In the genomic region with DNA sequence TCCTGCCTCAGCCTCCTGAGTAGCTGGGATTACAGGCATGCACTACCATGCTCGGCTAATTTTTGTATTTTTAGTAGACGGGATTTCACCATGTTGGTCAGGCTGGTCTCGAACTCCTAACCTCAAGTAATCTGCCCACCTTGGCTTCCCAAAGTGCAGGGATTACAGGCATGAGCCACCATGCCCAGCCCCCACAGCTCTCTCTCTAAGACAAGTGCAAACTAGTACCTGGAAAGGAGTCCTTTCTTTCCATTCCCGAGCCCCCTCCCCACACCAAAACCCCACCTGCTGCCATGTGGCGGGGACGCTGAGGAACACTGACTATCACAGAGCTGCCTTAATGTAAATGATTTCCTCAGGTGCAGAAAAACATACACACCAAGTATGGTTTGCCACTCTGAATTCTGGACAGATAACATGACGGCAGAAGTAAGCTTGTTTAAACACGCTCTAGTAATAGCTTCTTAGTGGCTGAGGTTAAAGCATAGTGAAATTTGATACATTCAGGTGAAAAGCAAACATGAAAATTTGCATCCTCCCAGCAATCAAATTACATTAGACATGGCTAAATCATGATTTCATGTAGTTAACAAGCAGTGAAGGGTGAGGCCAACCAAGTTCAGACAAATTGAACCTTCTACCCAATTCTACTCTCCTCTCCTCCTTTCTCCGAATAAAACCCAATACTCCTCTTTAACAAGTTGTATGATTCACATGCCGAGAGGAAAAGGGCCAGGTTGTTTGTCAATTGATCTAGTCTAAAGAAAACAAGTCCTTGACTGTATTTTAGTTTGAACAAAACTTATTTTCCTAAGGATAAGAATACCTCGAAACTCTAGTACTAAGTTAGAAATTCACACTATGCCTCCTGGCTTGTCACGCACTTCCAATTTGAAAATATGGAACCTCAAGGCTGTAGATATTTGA, we compare ENCODE assay signal across 2 cellular contexts.
TF ChIP-seq lines count a peak whose summit lies in the region.

No MANE protein-coding gene starts in this region.

TF ChIP-seq in A549, 52 proteins besides CTCF, POLR2A, EP300 and RAD21 (continued from another document):
- TF ChIP-seq, protein P1, sequence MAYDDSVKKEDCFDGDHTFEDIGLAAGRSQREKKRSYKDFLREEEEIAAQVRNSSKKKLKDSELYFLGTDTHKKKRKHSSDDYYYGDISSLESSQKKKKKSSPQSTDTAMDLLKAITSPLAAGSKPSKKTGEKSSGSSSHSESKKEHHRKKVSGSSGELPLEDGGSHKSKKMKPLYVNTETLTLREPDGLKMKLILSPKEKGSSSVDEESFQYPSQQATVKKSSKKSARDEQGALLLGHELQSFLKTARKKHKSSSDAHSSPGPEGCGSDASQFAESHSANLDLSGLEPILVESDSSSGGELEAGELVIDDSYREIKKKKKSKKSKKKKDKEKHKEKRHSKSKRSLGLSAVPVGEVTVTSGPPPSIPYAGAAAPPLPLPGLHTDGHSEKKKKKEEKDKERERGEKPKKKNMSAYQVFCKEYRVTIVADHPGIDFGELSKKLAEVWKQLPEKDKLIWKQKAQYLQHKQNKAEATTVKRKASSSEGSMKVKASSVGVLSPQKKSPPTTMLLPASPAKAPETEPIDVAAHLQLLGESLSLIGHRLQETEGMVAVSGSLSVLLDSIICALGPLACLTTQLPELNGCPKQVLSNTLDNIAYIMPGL (CRISPR knock-in tag; IDR thresholded peaks at IDR 0.05; ENCODE audit: borderline replicate concordance): peak; percentile 22; the same call in 1 of the 2 replicates
- TF ChIP-seq ZSCAN20 (CRISPR knock-in tag; IDR thresholded peaks at IDR 0.05) (0 out of 2 replicates have a peak, but pooled peaks have one; percentile 42), HOXB5 (CRISPR knock-in tag; IDR thresholded peaks at IDR 0.05) (peak; percentile 36; the same call in 1 of the 2 replicates), FOSL2 (IDR thresholded peaks at IDR 0.05) (no peak), FOSL2 (CRISPR knock-in tag; IDR thresholded peaks at IDR 0.05) (0 out of 2 replicates have a peak, but pooled peaks have one; percentile 9), MAZ (IDR thresholded peaks at IDR 0.05; ENCODE audit: borderline replicate concordance, low read depth, low read length) (no peak)
- TF ChIP-seq, protein P2, sequence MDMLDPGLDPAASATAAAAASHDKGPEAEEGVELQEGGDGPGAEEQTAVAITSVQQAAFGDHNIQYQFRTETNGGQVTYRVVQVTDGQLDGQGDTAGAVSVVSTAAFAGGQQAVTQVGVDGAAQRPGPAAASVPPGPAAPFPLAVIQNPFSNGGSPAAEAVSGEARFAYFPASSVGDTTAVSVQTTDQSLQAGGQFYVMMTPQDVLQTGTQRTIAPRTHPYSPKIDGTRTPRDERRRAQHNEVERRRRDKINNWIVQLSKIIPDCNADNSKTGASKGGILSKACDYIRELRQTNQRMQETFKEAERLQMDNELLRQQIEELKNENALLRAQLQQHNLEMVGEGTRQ (IDR thresholded peaks at IDR 0.05): no peak

TF ChIP-seq in WTC11, 78 proteins besides CTCF, POLR2A, EP300 and RAD21 (continued from another document):
- TF ChIP-seq, protein P3, sequence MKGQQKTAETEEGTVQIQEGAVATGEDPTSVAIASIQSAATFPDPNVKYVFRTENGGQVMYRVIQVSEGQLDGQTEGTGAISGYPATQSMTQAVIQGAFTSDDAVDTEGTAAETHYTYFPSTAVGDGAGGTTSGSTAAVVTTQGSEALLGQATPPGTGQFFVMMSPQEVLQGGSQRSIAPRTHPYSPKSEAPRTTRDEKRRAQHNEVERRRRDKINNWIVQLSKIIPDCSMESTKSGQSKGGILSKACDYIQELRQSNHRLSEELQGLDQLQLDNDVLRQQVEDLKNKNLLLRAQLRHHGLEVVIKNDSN (CRISPR knock-in tag; IDR thresholded peaks at IDR 0.05): no peak
- no peak for TF ChIP-seq NR1H2 (CRISPR knock-in tag; IDR thresholded peaks at IDR 0.05)
- no peak for TF ChIP-seq TP53 (CRISPR knock-in tag; IDR thresholded peaks at IDR 0.05)
- TF ChIP-seq ESRRA (CRISPR knock-in tag; IDR thresholded peaks at IDR 0.05; ENCODE audit: borderline replicate concordance): no peak
- no peak for TF ChIP-seq NR2C2 (CRISPR knock-in tag; IDR thresholded peaks at IDR 0.05)
- TF ChIP-seq, protein P4, sequence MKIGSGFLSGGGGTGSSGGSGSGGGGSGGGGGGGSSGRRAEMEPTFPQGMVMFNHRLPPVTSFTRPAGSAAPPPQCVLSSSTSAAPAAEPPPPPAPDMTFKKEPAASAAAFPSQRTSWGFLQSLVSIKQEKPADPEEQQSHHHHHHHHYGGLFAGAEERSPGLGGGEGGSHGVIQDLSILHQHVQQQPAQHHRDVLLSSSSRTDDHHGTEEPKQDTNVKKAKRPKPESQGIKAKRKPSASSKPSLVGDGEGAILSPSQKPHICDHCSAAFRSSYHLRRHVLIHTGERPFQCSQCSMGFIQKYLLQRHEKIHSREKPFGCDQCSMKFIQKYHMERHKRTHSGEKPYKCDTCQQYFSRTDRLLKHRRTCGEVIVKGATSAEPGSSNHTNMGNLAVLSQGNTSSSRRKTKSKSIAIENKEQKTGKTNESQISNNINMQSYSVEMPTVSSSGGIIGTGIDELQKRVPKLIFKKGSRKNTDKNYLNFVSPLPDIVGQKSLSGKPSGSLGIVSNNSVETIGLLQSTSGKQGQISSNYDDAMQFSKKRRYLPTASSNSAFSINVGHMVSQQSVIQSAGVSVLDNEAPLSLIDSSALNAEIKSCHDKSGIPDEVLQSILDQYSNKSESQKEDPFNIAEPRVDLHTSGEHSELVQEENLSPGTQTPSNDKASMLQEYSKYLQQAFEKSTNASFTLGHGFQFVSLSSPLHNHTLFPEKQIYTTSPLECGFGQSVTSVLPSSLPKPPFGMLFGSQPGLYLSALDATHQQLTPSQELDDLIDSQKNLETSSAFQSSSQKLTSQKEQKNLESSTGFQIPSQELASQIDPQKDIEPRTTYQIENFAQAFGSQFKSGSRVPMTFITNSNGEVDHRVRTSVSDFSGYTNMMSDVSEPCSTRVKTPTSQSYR (CRISPR knock-in tag; IDR thresholded peaks at IDR 0.05): no peak
- no peak for TF ChIP-seq ZBTB21 (CRISPR knock-in tag; IDR thresholded peaks at IDR 0.05; ENCODE audit: borderline replicate concordance)
- no peak for TF ChIP-seq FOXJ3 (CRISPR knock-in tag; IDR thresholded peaks at IDR 0.05; ENCODE audit: borderline replicate concordance)
- TF ChIP-seq, protein P5, sequence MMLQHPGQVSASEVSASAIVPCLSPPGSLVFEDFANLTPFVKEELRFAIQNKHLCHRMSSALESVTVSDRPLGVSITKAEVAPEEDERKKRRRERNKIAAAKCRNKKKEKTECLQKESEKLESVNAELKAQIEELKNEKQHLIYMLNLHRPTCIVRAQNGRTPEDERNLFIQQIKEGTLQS (CRISPR knock-in tag; conservative IDR thresholded peaks at IDR 0.05): no peak
- no peak for TF ChIP-seq CBFB (CRISPR knock-in tag; IDR thresholded peaks at IDR 0.05; ENCODE audit: low read depth)
- no peak for TF ChIP-seq KAT7 (CRISPR knock-in tag; IDR thresholded peaks at IDR 0.05; ENCODE audit: borderline replicate concordance)
- TF ChIP-seq ZNF317 (CRISPR knock-in tag; IDR thresholded peaks at IDR 0.05; ENCODE audit: borderline replicate concordance, low read depth): no peak
- no peak for TF ChIP-seq ZNF219 (CRISPR knock-in tag; IDR thresholded peaks at IDR 0.05; ENCODE audit: borderline replicate concordance)
- TF ChIP-seq, protein P6, sequence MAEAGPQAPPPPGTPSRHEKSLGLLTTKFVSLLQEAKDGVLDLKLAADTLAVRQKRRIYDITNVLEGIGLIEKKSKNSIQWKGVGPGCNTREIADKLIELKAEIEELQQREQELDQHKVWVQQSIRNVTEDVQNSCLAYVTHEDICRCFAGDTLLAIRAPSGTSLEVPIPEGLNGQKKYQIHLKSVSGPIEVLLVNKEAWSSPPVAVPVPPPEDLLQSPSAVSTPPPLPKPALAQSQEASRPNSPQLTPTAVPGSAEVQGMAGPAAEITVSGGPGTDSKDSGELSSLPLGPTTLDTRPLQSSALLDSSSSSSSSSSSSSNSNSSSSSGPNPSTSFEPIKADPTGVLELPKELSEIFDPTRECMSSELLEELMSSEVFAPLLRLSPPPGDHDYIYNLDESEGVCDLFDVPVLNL (CRISPR knock-in tag; IDR thresholded peaks at IDR 0.05; ENCODE audit: borderline replicate concordance, low read depth): no peak
- TF ChIP-seq, protein P7, sequence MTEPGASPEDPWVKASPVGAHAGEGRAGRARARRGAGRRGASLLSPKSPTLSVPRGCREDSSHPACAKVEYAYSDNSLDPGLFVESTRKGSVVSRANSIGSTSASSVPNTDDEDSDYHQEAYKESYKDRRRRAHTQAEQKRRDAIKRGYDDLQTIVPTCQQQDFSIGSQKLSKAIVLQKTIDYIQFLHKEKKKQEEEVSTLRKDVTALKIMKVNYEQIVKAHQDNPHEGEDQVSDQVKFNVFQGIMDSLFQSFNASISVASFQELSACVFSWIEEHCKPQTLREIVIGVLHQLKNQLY (CRISPR knock-in tag; IDR thresholded peaks at IDR 0.05): no peak
- TF ChIP-seq, protein P8, sequence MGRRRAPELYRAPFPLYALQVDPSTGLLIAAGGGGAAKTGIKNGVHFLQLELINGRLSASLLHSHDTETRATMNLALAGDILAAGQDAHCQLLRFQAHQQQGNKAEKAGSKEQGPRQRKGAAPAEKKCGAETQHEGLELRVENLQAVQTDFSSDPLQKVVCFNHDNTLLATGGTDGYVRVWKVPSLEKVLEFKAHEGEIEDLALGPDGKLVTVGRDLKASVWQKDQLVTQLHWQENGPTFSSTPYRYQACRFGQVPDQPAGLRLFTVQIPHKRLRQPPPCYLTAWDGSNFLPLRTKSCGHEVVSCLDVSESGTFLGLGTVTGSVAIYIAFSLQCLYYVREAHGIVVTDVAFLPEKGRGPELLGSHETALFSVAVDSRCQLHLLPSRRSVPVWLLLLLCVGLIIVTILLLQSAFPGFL (CRISPR knock-in tag; IDR thresholded peaks at IDR 0.05; ENCODE audit: borderline replicate concordance): no peak
- TF ChIP-seq ZNF263 (CRISPR knock-in tag; IDR thresholded peaks at IDR 0.05; ENCODE audit: low read depth): no peak
